In the genomic region with DNA sequence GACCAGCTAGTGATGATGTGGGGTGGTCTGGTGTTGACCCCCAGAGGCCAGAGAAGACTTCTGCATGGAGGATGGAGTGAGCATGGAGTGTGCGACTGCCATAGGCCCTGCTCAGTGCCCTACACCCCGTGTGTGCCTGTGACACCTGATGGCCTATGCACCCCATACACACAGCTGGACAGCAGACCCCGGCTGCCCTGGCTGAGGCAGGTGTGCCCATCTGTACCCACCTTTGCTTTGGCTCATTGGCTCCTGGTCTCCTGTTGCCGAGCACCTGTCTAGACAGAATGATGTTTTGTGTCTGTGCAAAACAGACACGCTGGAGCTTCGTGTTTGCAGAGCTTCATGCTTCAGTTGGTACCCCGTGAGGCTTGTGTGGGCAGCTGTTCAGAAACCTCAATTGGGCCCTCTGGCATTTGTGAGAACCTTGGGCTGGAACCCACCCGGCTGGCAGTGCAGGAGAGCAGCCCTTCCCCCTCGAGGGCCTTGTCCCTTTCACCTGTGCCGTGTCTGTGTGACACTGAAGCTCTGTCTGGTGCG, we compare ENCODE assay signal across 13 cellular contexts. TPM values are rescaled to one million over a fixed set of nuclear protein-coding genes. Genes with fewer than 3 reads are reported as not detected.
A peak's percentile ranks its signal among the peaks of the same experiment; 100 is the strongest.
DNase-seq lines count a peak whose midpoint lies in the region; ATAC-seq, FAIRE-seq and TF ChIP-seq lines count a peak whose summit lies in the region.
"Had no signal": no experiment of that assay in that cellular context is flagged by ENCODE, and none has a peak within 500 bp of the region (broad histone marks: within the 10 kb centered on the region; RNA-seq: fewer than 3 reads in every experiment).

No MANE protein-coding gene starts in this region.

- DNase-seq in DMS 273 (lab: John Stamatoyannopoulos, UW; ENCODE audit: unreplicated experiment) (peak; percentile 38), DMS 273 treated with DMSO at 0.1 percent for 48 hours (lab: John Stamatoyannopoulos, UW) (no peak), NCI-H345 (lab: John Stamatoyannopoulos, UW) (peak; percentile 88), bronchial epithelial cell (ENCODE audit: low read depth) (no peak), spleen (peak; percentile 72), mammary epithelial cell (no peak)
- DNase-seq in stimulated activated CD4-positive, alpha-beta T cell treated with anti-CD3 and anti-CD28 coated beads, Interleukin-15, amount 100 ng/mL, for 24 hours, result no peak
- DNase-seq: activated naive CD8-positive, alpha-beta T cell treated with anti-CD3 and anti-CD28 coated beads for 36 hours; erythroblast; OCI-M1; T-helper 9 cell had no signal

- H3K27me3 ChIP-seq in bronchial epithelial cell (ENCODE audit: control insufficient read depth, insufficient read depth, low read length), result no peaks in the 10 kb centered on the region
- no peaks in the 10 kb centered on the region for H3K27me3 ChIP-seq in spleen (replicated peaks in 1 of 7)
- no peaks in the 10 kb centered on the region for H3K27me3 ChIP-seq in mammary epithelial cell (ENCODE audit: insufficient read depth, low read length)

- no peaks in the 10 kb centered on the region for H4K20me1 ChIP-seq in mammary epithelial cell (ENCODE audit: insufficient read depth, low read length)

- intact Hi-C loops in spleen (cut with DNase I; ENCODE audit: low total_unique reads) (no loop called here), mammary epithelial cell (cut with micrococcal nuclease) (no loop called here)

- dilution Hi-C loops in mammary epithelial cell (cut with HindIII; ENCODE audit: low sequenced_read_pairs), result no loop called here

- no peak overlapping the region for H3K4me3 ChIP-seq in bronchial epithelial cell (ENCODE audit: low read depth, low read length)
- H3K4me3 ChIP-seq in spleen, result no peak overlapping the region
- H3K4me3 ChIP-seq in mammary epithelial cell (replicated peaks in 1 of 3; ENCODE audit: insufficient read depth in 1 of 3, low read depth in 2 of 3, low read length in 3 of 3), result no peak overlapping the region

- H3K9ac ChIP-seq in mammary epithelial cell (ENCODE audit: insufficient read depth, low read length), result no peak overlapping the region

- peak; percentile 43 for FAIRE-seq in bronchial epithelial cell (lab: Jason Lieb, UNC)

- peaks cover 88% of the 10 kb centered on the region for H3K79me2 ChIP-seq in mammary epithelial cell (ENCODE audit: insufficient read depth, low read length)

- peaks cover 2% of the 10 kb centered on the region for H3K36me3 ChIP-seq in bronchial epithelial cell (ENCODE audit: control insufficient read depth, insufficient read depth, low read length)
- H3K36me3 ChIP-seq in spleen, result peaks cover 0 to 48% (median 5%) of the 10 kb centered on the region in 6 donors
- H3K36me3 ChIP-seq in mammary epithelial cell (ENCODE audit: insufficient read depth, low read length), result no peaks in the 10 kb centered on the region

- BruUV-seq in mammary epithelial cell (replicated peaks; lab: Mats Ljungman, UMichigan), result no TSS peak

- TF ChIP-seq POLR2A in spleen (IDR thresholded peaks at IDR 0.05), result no peak

- H3K4me2 ChIP-seq in mammary epithelial cell (ENCODE audit: insufficient read depth, low read depth, low read length), result no peak overlapping the region

- CTCF ChIA-PET in mammary epithelial cell (lab: Charles Lee; ENCODE audit: low non-redundant PET), result no interaction called here

- H3K27ac ChIP-seq in spleen (no peak overlapping the region), mammary epithelial cell (ENCODE audit: insufficient read depth, low read depth, low read length) (no peak overlapping the region)
- H3K27ac ChIP-seq: 22Rv1 had no signal

- in situ Hi-C loops in mammary epithelial cell (cut with MboI; ENCODE audit: low sequenced_read_pairs in 2 of 2), result no loop called here

- H3K4me1 ChIP-seq in spleen, result peaks cover 5 to 86% (median 28%) of the 10 kb centered on the region in 6 donors
- peaks cover 19% of the 10 kb centered on the region for H3K4me1 ChIP-seq in mammary epithelial cell (ENCODE audit: insufficient read depth, low read length)

- H2AFZ ChIP-seq in mammary epithelial cell (ENCODE audit: low read depth, low read length), result no peak overlapping the region

- WGBS in spleen, 5 donors, result 69 to 81% (median 78%) methylated on average over 11 of the region's 11 CpGs
- 77% methylated on average over 9 of the region's 11 CpGs for WGBS in mammary epithelial cell (ENCODE audit: low coverage, missing lambda C conversion rate)

- TF ChIP-seq CTCF in bronchial epithelial cell (IDR thresholded peaks at IDR 0.05; ENCODE audit: insufficient read depth, low read length, severe bottlenecking) (no peak), spleen (IDR thresholded peaks at IDR 0.05 in 8 of 11, conservative IDR thresholded peaks at IDR 0.05 in 3 of 11) (no peak), mammary epithelial cell (conservative IDR thresholded peaks at IDR 0.05 in 1 of 2, IDR thresholded peaks at IDR 0.05 in 1 of 2; ENCODE audit: extremely low read depth in 1 of 2, insufficient read depth in 1 of 2, low read depth in 1 of 2, low read length in 2 of 2) (no peak)

- no peak for ATAC-seq in HG03196 (IDR thresholded peaks at IDR 0.05; ENCODE audit: unreplicated experiment)

- H3K9me3 ChIP-seq in spleen (no peaks in the 10 kb centered on the region), mammary epithelial cell (replicated peaks; ENCODE audit: insufficient read depth, low read length) (no peaks in the 10 kb centered on the region)

RNA-seq across cellular contexts. Expression of a gene that starts 27.5 kb away (rescaled TPM):
- total RNA-seq in bronchial epithelial cell, result 114 and 118 TPM in 2 replicates
- 10 to 100 TPM; 39.3 to 64.8 (median 56.3) TPM for total RNA-seq in spleen
- polyA plus RNA-seq in spleen, result 10 to 100 TPM; 15.2 to 21.9 (median 15.8) TPM
- 10 to 100 TPM; 67.7 to 69.7 TPM for total RNA-seq in mammary epithelial cell
- polyA plus RNA-seq in mammary epithelial cell, result 59.1 TPM
- 235 TPM for polyA minus RNA-seq in mammary epithelial cell

Comparison
In these comparisons a context has a peak if more than half of its experiments do, and no peak if none do; other contexts are left out.
1. DNase-seq: peak in DMS 273 (single experiment), NCI-H345 (single experiment) and spleen (single experiment); none in DMS 273 treated with DMSO at 0.1 percent for 48 hours (single experiment), bronchial epithelial cell (single experiment), mammary epithelial cell (single experiment) and stimulated activated CD4-positive, alpha-beta T cell treated with anti-CD3 and anti-CD28 coated beads, Interleukin-15, amount 100 ng/mL, for 24 hours (single experiment).